Comparison of ENCODE assay signal across 2 cellular contexts in the genomic region with DNA sequence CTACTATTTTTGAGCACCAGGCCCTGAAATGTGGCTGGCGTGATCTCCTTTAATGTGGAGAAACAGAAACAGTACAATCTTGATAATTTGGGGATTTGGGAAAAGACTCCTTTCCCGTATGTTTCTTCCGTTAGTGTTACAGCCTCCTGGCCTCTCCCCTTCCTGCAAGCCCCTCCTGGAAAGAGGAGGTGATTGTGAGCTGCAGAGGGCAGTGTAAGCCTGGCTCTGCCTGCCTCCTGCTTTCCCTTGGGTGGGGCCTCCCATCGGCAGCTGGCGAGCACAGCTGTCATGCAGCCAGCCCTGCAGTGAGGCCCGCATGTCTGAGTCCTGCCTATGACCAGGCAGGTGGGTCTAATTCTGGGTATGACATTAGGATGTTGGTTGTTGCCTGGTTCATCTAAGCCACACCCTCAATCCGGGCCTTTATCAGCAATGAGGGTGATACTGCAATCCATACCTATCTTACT.
A peak's percentile ranks its signal among the peaks of the same experiment; 100 is the strongest.
TF ChIP-seq lines count a peak whose summit lies in the region.

No MANE protein-coding gene starts in this region.

TF ChIP-seq in HCT116, 20 proteins besides CTCF, POLR2A, EP300 and RAD21:
- TF ChIP-seq MAX (IDR thresholded peaks at IDR 0.05) (0 out of 2 replicates have a peak, but pooled peaks have one; percentile 21), POLR2AphosphoS5 (IDR thresholded peaks at IDR 0.05; ENCODE audit: low read depth, low read length) (0 out of 2 replicates have a peak, but pooled peaks have one; percentile 23), SP1 (IDR thresholded peaks at IDR 0.05; ENCODE audit: low read depth) (peak; percentile 34; the same call in 1 of the 2 replicates), FOSL1 (IDR thresholded peaks at IDR 0.05; ENCODE audit: low read depth) (no peak), JUND (IDR thresholded peaks at IDR 0.05) (no peak), EGR1 (IDR thresholded peaks at IDR 0.05; ENCODE audit: low read depth) (no peak), REST (IDR thresholded peaks at IDR 0.05; ENCODE audit: low read depth) (no peak)
- TF ChIP-seq, protein P1, sequence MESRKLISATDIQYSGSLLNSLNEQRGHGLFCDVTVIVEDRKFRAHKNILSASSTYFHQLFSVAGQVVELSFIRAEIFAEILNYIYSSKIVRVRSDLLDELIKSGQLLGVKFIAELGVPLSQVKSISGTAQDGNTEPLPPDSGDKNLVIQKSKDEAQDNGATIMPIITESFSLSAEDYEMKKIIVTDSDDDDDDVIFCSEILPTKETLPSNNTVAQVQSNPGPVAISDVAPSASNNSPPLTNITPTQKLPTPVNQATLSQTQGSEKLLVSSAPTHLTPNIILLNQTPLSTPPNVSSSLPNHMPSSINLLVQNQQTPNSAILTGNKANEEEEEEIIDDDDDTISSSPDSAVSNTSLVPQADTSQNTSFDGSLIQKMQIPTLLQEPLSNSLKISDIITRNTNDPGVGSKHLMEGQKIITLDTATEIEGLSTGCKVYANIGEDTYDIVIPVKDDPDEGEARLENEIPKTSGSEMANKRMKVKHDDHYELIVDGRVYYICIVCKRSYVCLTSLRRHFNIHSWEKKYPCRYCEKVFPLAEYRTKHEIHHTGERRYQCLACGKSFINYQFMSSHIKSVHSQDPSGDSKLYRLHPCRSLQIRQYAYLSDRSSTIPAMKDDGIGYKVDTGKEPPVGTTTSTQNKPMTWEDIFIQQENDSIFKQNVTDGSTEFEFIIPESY (IDR thresholded peaks at IDR 0.05; ENCODE audit: extremely low read depth, insufficient replicate concordance, low read length) = no peak

TF ChIP-seq in K562, 482 proteins besides CTCF, POLR2A, EP300 and RAD21 (continues in another document):
- TF ChIP-seq ARID3A (IDR thresholded peaks at IDR 0.05; ENCODE audit: borderline replicate concordance, low read depth, low read length) (no peak), ZKSCAN1 (IDR thresholded peaks at IDR 0.05; ENCODE audit: low read depth, low read length) (0 out of 2 replicates have a peak, but pooled peaks have one; percentile 53), HSF4 (CRISPR knock-in tag; IDR thresholded peaks at IDR 0.05; ENCODE audit: borderline replicate concordance) (no peak), TCF7L2 (IDR thresholded peaks at IDR 0.05; ENCODE audit: low read depth, low read length) (no peak), SNAPC5 (CRISPR knock-in tag; IDR thresholded peaks at IDR 0.05) (no peak), ATF2 (CRISPR knock-in tag; IDR thresholded peaks at IDR 0.05) (no peak), KHSRP (IDR thresholded peaks at IDR 0.05) (no peak), AFF4 (CRISPR knock-in tag; IDR thresholded peaks at IDR 0.05) (no peak), NCOA4 (IDR thresholded peaks at IDR 0.05; ENCODE audit: partially characterized antibody) (no peak), NCOA6 (IDR thresholded peaks at IDR 0.05) (no peak), E2F3 (CRISPR knock-in tag; IDR thresholded peaks at IDR 0.05) (no peak), XRCC5 (IDR thresholded peaks at IDR 0.05; ENCODE audit: low read depth, low read length) (peak; percentile 60; the same call in 1 of the 2 replicates), ZKSCAN3 (CRISPR knock-in tag; IDR thresholded peaks at IDR 0.05) (no peak), HNRNPUL1 (IDR thresholded peaks at IDR 0.05; ENCODE audit: low read length) (no peak), ZNF695 (CRISPR knock-in tag; IDR thresholded peaks at IDR 0.05) (no peak), PBX2 (CRISPR knock-in tag; IDR thresholded peaks at IDR 0.05; ENCODE audit: low read depth) (no peak), PBX2 (tag; conservative IDR thresholded peaks at IDR 0.05; ENCODE audit: low read depth) (no peak), NBN (IDR thresholded peaks at IDR 0.05; ENCODE audit: low read depth) (no peak), SOX6 (IDR thresholded peaks at IDR 0.05) (peak; percentile 66), BRCA1 (IDR thresholded peaks at IDR 0.05) (no peak), BRCA1 (CRISPR knock-in tag; IDR thresholded peaks at IDR 0.05) (no peak), PHF21A (IDR thresholded peaks at IDR 0.05; ENCODE audit: borderline replicate concordance, low read depth) (no peak), HOMEZ (CRISPR knock-in tag; IDR thresholded peaks at IDR 0.05) (no peak), ZNF717 (CRISPR knock-in tag; IDR thresholded peaks at IDR 0.05) (no peak), POLR2AphosphoS5 (IDR thresholded peaks at IDR 0.05; ENCODE audit: control insufficient read depth, insufficient read depth, low read depth, low read length) (no peak), BRD4 (IDR thresholded peaks at IDR 0.05) (no peak), RUNX1 (IDR thresholded peaks at IDR 0.05; ENCODE audit: low read depth) (no peak)
- TF ChIP-seq, protein P2, sequence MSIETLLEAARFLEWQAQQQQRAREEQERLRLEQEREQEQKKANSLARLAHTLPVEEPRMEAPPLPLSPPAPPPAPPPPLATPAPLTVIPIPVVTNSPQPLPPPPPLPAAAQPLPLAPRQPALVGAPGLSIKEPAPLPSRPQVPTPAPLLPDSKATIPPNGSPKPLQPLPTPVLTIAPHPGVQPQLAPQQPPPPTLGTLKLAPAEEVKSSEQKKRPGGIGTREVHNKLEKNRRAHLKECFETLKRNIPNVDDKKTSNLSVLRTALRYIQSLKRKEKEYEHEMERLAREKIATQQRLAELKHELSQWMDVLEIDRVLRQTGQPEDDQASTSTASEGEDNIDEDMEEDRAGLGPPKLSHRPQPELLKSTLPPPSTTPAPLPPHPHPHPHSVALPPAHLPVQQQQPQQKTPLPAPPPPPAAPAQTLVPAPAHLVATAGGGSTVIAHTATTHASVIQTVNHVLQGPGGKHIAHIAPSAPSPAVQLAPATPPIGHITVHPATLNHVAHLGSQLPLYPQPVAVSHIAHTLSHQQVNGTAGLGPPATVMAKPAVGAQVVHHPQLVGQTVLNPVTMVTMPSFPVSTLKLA (conservative IDR thresholded peaks at IDR 0.05) = peak; percentile 41 to 72; a peak in 3 of 4 replicates
- TF ChIP-seq, protein P3, sequence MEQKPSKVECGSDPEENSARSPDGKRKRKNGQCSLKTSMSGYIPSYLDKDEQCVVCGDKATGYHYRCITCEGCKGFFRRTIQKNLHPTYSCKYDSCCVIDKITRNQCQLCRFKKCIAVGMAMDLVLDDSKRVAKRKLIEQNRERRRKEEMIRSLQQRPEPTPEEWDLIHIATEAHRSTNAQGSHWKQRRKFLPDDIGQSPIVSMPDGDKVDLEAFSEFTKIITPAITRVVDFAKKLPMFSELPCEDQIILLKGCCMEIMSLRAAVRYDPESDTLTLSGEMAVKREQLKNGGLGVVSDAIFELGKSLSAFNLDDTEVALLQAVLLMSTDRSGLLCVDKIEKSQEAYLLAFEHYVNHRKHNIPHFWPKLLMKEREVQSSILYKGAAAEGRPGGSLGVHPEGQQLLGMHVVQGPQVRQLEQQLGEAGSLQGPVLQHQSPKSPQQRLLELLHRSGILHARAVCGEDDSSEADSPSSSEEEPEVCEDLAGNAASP (IDR thresholded peaks at IDR 0.05) = no peak
- TF ChIP-seq, protein P4, sequence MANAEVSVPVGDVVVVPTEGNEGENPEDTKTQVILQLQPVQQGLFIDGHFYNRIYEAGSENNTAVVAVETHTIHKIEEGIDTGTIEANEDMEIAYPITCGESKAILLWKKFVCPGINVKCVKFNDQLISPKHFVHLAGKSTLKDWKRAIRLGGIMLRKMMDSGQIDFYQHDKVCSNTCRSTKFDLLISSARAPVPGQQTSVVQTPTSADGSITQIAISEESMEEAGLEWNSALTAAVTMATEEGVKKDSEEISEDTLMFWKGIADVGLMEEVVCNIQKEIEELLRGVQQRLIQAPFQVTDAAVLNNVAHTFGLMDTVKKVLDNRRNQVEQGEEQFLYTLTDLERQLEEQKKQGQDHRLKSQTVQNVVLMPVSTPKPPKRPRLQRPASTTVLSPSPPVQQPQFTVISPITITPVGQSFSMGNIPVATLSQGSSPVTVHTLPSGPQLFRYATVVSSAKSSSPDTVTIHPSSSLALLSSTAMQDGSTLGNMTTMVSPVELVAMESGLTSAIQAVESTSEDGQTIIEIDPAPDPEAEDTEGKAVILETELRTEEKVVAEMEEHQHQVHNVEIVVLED (CRISPR knock-in tag; IDR thresholded peaks at IDR 0.05) = no peak
- TF ChIP-seq, protein P5, sequence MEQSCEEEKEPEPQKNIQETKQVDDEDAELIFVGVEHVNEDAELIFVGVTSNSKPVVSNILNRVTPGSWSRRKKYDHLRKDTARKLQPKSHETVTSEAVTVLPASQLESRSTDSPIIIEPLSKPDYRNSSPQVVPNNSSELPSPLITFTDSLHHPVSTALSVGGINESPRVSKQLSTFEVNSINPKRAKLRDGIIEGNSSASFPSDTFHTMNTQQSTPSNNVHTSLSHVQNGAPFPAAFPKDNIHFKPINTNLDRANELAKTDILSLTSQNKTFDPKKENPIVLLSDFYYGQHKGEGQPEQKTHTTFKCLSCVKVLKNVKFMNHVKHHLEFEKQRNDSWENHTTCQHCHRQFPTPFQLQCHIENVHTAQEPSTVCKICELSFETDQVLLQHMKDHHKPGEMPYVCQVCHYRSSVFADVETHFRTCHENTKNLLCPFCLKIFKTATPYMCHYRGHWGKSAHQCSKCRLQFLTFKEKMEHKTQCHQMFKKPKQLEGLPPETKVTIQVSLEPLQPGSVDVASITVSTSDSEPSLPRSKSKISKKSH (CRISPR knock-in tag; IDR thresholded peaks at IDR 0.05) = no peak
